14 cellular contexts compared by ENCODE assay signal in the genomic region with DNA sequence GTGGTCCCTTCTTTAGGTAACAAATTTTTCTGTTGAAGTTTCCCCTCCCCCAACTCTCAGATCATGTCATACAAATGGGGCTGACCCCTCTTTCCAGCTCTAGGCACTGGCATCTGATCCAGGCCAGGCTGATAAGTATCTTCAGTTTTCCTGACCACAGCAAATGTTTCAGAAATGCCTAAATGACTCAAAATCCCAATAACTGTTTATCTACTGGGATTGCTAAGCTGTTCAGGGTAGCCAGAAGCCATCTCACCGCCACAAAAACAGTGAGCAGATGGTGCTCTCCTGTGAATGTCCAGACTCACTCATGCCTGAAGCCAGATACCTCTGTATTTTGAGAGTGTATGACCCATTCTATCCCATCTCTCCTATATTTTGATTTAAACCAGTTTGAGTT. TPM values are rescaled to one million over a fixed set of nuclear protein-coding genes. Genes with fewer than 3 reads are reported as not detected.
"Had no signal": no experiment of that assay in that cellular context is flagged by ENCODE, and none has a peak within 500 bp of the region (broad histone marks: within the 10 kb centered on the region; RNA-seq: fewer than 3 reads in every experiment).

No MANE protein-coding gene starts in this region.

- ATAC-seq: left cardiac atrium, lower lobe of right lung had no signal

- DNase-seq: activated CD4-positive, alpha-beta T cell treated with anti-CD3 and anti-CD28 coated beads for 4 hours; activated CD8-positive, alpha-beta memory T cell treated with anti-CD3 and anti-CD28 coated beads for 24 hours; activated naive CD4-positive, alpha-beta T cell treated with Interleukin-2 at 50 U/mL for 16 hours; dermis blood vessel endothelial cell; endodermal cell; erythroblast; immature natural killer cell; left cardiac atrium; lower lobe of right lung; small intestine; tibial artery; uterus had no signal

- H3K4me3 ChIP-seq: lower lobe of right lung, right atrium auricular region, tibial artery, uterus had no signal

RNA-seq across cellular contexts. Expression of a gene that starts 49.3 kb away (rescaled TPM):
- total RNA-seq: dermis blood vessel endothelial cell, myocyte had no signal
